ENCODE assay signal across 15 cellular contexts in the genomic region with DNA sequence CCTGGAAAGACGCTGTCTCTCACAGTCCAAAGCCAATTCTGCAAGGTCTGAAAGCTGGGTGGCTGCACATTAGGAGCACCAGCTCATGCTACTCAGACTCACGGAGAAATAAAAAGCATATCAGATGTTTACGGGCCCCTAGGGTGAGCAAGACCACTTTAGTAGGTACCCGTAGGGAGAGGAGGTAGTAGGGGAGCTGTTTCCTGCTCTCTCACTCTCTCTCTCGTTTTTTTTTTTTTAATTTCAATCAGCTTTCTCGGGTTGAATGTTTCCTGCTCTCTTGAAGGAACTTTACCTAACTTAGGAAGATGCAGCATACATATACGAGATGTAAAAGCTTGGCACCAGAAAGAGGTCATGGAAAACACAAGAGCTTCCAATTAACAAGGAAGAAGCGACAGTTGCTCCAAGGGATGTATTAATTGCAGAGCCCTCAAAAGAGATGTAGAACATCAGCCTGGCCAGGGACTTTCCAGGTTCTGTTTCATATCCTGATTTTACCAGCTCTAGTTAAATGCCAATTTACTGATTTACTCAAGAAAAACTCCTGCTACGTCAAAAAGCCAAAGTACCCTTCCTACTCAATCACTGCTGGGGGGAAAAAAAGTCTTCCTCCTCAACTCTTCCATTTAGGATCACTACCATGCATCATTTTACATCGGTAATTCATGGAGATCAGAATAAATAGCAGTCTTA. TPM values are rescaled to one million over a fixed set of nuclear protein-coding genes. Genes with fewer than 3 reads are reported as not detected.
DNase-seq lines count a peak whose midpoint lies in the region; ATAC-seq, FAIRE-seq and TF ChIP-seq lines count a peak whose summit lies in the region.
"Had no signal": no experiment of that assay in that cellular context is flagged by ENCODE, and none has a peak within 500 bp of the region (broad histone marks: within the 10 kb centered on the region; RNA-seq: fewer than 3 reads in every experiment).

No MANE protein-coding gene starts in this region.

- H4K5ac ChIP-seq in H1 (ENCODE audit: insufficient read length, low read depth, low read length): no peak overlapping the region

- no peak overlapping the region for H3K4ac ChIP-seq in H1 (replicated peaks; ENCODE audit: insufficient read length, low read depth, low read length)

- no peak for TF ChIP-seq RAD21 in H1 (IDR thresholded peaks at IDR 0.05 in 1 of 2, conservative IDR thresholded peaks at IDR 0.05 in 1 of 2; ENCODE audit: low read depth in 2 of 2, low read length in 2 of 2)

- H2BK15ac ChIP-seq in H1 (ENCODE audit: low read length): no peak overlapping the region

- H3K18ac ChIP-seq in H1 (ENCODE audit: extremely low read depth, low read length): no peak overlapping the region

- H3K27ac ChIP-seq in MM.1S (ENCODE audit: low read length) (no peak overlapping the region), H1 (ENCODE audit: low read depth, low read length) (no peak overlapping the region), suprapubic skin (no peak overlapping the region)
- H3K27ac ChIP-seq: parathyroid adenoma had no signal

- no peaks in the 10 kb centered on the region for H3K36me3 Mint-ChIP-seq in activated naive CD4-positive, alpha-beta T cell treated with anti-CD3 and anti-CD28 coated beads, Interleukin-2, amount 50 U/mL, for 72 hours

- POLR2A ChIA-PET in H1 (lab: Charles Lee; ENCODE audit: partially characterized antibody): no interaction called here

- no peak overlapping the region for H2AK5ac ChIP-seq in H1 (ENCODE audit: low read depth, low read length)

- TF ChIP-seq EP300 in H1 (IDR thresholded peaks at IDR 0.05; ENCODE audit: borderline replicate concordance in 1 of 2, low read depth in 2 of 2, low read length in 2 of 2) (no peak), suprapubic skin (IDR thresholded peaks at IDR 0.05) (no peak)

- H3K9me2 ChIP-seq in MM.1S (replicated peaks; ENCODE audit: insufficient read depth, low read length): no peaks in the 10 kb centered on the region

- H3K79me2 ChIP-seq in MM.1S (ENCODE audit: low read length) (no peaks in the 10 kb centered on the region), H1 (ENCODE audit: control insufficient read depth in 1 of 2, insufficient read depth in 2 of 2, low read length in 2 of 2) (no peaks in the 10 kb centered on the region)
- H3K79me2 ChIP-seq: parathyroid adenoma had no signal

- no peaks in the 10 kb centered on the region for H3K36me3 ChIP-seq in MM.1S (replicated peaks; ENCODE audit: insufficient read depth, low read length)
- H3K36me3 ChIP-seq in H1 (ENCODE audit: control insufficient read depth in 2 of 4, insufficient read depth in 4 of 4, low read length in 3 of 4): no peaks in the 10 kb centered on the region
- H3K36me3 ChIP-seq in suprapubic skin: no peaks in the 10 kb centered on the region

- no peaks in the 10 kb centered on the region for H3K79me1 ChIP-seq in H1 (ENCODE audit: low read depth, low read length)

- H2BK120ac ChIP-seq in H1 (replicated peaks; ENCODE audit: low read depth, low read length): no peak overlapping the region

- no peak overlapping the region for H3K27ac Mint-ChIP-seq in activated naive CD4-positive, alpha-beta T cell treated with anti-CD3 and anti-CD28 coated beads, Interleukin-2, amount 50 U/mL, for 72 hours
- H3K27ac Mint-ChIP-seq: activated CD8-positive, alpha-beta T cell treated with anti-CD3 and anti-CD28 coated beads, Interleukin-2, amount 10 ng/mL, durations not matched to agents 7 days and 5 days had no signal

- H3K9me3 Mint-ChIP-seq in activated naive CD4-positive, alpha-beta T cell treated with anti-CD3 and anti-CD28 coated beads, Interleukin-2, amount 50 U/mL, for 72 hours: no peaks in the 10 kb centered on the region

- H4K8ac ChIP-seq in H1 (ENCODE audit: extremely low read depth, insufficient read depth, low read length): no peak overlapping the region

- H3K14ac ChIP-seq in H1 (ENCODE audit: insufficient read length): no peak overlapping the region

- H3K56ac ChIP-seq in H1 (replicated peaks; ENCODE audit: insufficient read length, low read depth, low read length): no peak overlapping the region

- CTCF ChIA-PET in H1 (lab: Charles Lee; ENCODE audit: partially characterized antibody): interaction anchor here (1.3 to 1.4 kb wide), 2 partner anchors 23 to 26 kb away, joined by 3 to 6 read pairs; no protein-coding TSS in a partner anchor

- WGBS in H1 (ENCODE audit: extremely low coverage in 1 of 2, insufficient coverage in 1 of 2, insufficient read length in 1 of 2, insufficient replicate concordance in 2 of 2, low coverage in 1 of 2, low lambda C conversion rate in 2 of 2, missing lambda C conversion rate in 1 of 2), 2 experiments: 77% methylated on average over 9 of the region's 10 CpGs; no CpG with 5 or more reads in 1 of the 2 experiments
- WGBS in suprapubic skin: 17% methylated on average over 10 of the region's 10 CpGs

- H4K20me1 ChIP-seq in MM.1S (ENCODE audit: insufficient read depth, low read length) (no peaks in the 10 kb centered on the region), H1 (replicated peaks in 1 of 2; ENCODE audit: control insufficient read depth in 1 of 2, insufficient read depth in 2 of 2, low read length in 2 of 2) (no peaks in the 10 kb centered on the region)

- H3K4me1 ChIP-seq in MM.1S (ENCODE audit: low read length): peaks cover 24% of the 10 kb centered on the region
- 0 out of 7 replicates have a peak, but pooled peaks cover 0 to 3% (median 0%) of the 10 kb centered on the region in 4 experiments for H3K4me1 ChIP-seq in H1 (replicated peaks in 1 of 4; ENCODE audit: control insufficient read depth in 3 of 4, insufficient read depth in 4 of 4, low read length in 3 of 4)
- H3K4me1 ChIP-seq in suprapubic skin: peaks cover 23% of the 10 kb centered on the region
- H3K4me1 ChIP-seq: parathyroid adenoma had no signal

- H3K4me2 ChIP-seq in MM.1S (ENCODE audit: low read depth, low read length) (peak overlapping the region; percentile 80), H1 (ENCODE audit: insufficient read depth in 1 of 2, low read depth in 2 of 2, low read length in 2 of 2) (peak overlapping the region in 1 of 2 experiments; percentile 60; a peak in 1 of 4 replicates)

- no peak overlapping the region for H2BK12ac ChIP-seq in H1 (ENCODE audit: low read depth, low read length)

- no peak overlapping the region for H2BK20ac ChIP-seq in H1 (ENCODE audit: low read length)

- peaks cover 13% of the 10 kb centered on the region for H3K27me3 ChIP-seq in MM.1S (replicated peaks; ENCODE audit: insufficient read depth, low read length)
- peaks cover 8 to 49% (median 38%) of the 10 kb centered on the region in 4 experiments for H3K27me3 ChIP-seq in H1 (replicated peaks in 1 of 4; ENCODE audit: control insufficient read depth in 3 of 4, extremely low read depth in 1 of 4, insufficient read depth in 3 of 4, low read length in 3 of 4)
- H3K27me3 ChIP-seq in suprapubic skin: peaks cover 44% of the 10 kb centered on the region

- no peak overlapping the region for H2BK5ac ChIP-seq in H1 (ENCODE audit: low read depth, low read length)

- H3K23ac ChIP-seq in H1 (ENCODE audit: insufficient read length): no peak overlapping the region

- H3K9ac ChIP-seq in MM.1S (ENCODE audit: low read length) (no peak overlapping the region), H1 (replicated peaks in 1 of 4; ENCODE audit: extremely low read depth in 1 of 4, low read depth in 3 of 4, low read length in 3 of 4) (no peak overlapping the region)
- H3K9ac ChIP-seq: parathyroid adenoma had no signal

- no peak for DNase-seq in activated naive CD4-positive, alpha-beta T cell treated with anti-CD3 and anti-CD28 coated beads, Interleukin-2, amount 50 U/mL, for 72 hours (ENCODE audit: low spot score in 2 of 2)
- no peak for DNase-seq in activated naive CD4-positive, alpha-beta T cell (lab: John Stamatoyannopoulos, UW)
- DNase-seq in MM.1S: peak; percentile 38
- DNase-seq in H1 (ENCODE audit: low read depth in 1 of 2, low spot score in 2 of 2): no peak
- DNase-seq in suprapubic skin (ENCODE audit: low spot score in 2 of 2): no peak
- no peak for DNase-seq in iPS-NIHi11 (ENCODE audit: low spot score)
- DNase-seq in SW480 (ENCODE audit: low spot score): no peak
- DNase-seq: activated CD8-positive, alpha-beta T cell treated with anti-CD3 and anti-CD28 coated beads, Interleukin-2, amount 10 ng/mL, durations not matched to agents 7 days and 5 days; head of caudate nucleus; Karpas-422 had no signal

- no peaks in the 10 kb centered on the region for H3K9me3 ChIP-seq in MM.1S (replicated peaks; ENCODE audit: insufficient read depth, low read length)
- no peaks in the 10 kb centered on the region for H3K9me3 ChIP-seq in H1 (ENCODE audit: insufficient read depth in 2 of 2, low read depth in 1 of 2, low read length in 1 of 2)
- no peaks in the 10 kb centered on the region for H3K9me3 ChIP-seq in suprapubic skin

- ATAC-seq in activated naive CD4-positive, alpha-beta T cell treated with anti-CD3 and anti-CD28 coated beads, Interleukin-2, amount 50 U/mL, for 72 hours: peak; percentile 30 to 32
- ATAC-seq in GM18498 (IDR thresholded peaks at IDR 0.05; ENCODE audit: unreplicated experiment): no peak
- ATAC-seq: activated CD8-positive, alpha-beta T cell treated with anti-CD3 and anti-CD28 coated beads, Interleukin-2, amount 10 ng/mL, durations not matched to agents 7 days and 5 days had no signal

- H4K91ac ChIP-seq in H1 (replicated peaks; ENCODE audit: insufficient read length, low read length): no peak overlapping the region

- no peaks in the 10 kb centered on the region for H3K23me2 ChIP-seq in H1 (ENCODE audit: low read depth, low read length)

- H3K4me3 ChIP-seq in MM.1S (ENCODE audit: low read length) (peak overlapping the region; percentile 55), H1 (ENCODE audit: extremely low read depth in 1 of 4, insufficient read depth in 2 of 4, low read depth in 3 of 4, low read length in 4 of 4) (peak overlapping the region in 1 of 4 experiments; percentile 65; a peak in 1 of 8 replicates), suprapubic skin (peak overlapping the region; percentile 66)

- H2AFZ ChIP-seq in MM.1S (ENCODE audit: low read length): no peak overlapping the region
- peak overlapping the region; percentile 67; the same call in 1 of the 2 replicates for H2AFZ ChIP-seq in H1 (ENCODE audit: low read length)

- TF ChIP-seq POLR2A in H1 (IDR thresholded peaks at IDR 0.05; ENCODE audit: control extremely low read depth in 1 of 2, low read depth in 2 of 2, low read length in 2 of 2) (no peak), suprapubic skin (IDR thresholded peaks at IDR 0.05) (no peak)

- H3F3A ChIP-seq in MM.1S (ENCODE audit: insufficient read depth, low read length): peaks cover 6% of the 10 kb centered on the region; the same call in 1 of the 2 replicates

- no peak for FAIRE-seq in H1 (lab: Jason Lieb, UNC)

- TF ChIP-seq CTCF in MM.1S (IDR thresholded peaks at IDR 0.05; ENCODE audit: low read length): no peak
- no peak for TF ChIP-seq CTCF in H1 (IDR thresholded peaks at IDR 0.05; ENCODE audit: control extremely low read depth in 1 of 3, insufficient read depth in 1 of 3, low read depth in 1 of 3, low read length in 3 of 3)
- no peak for TF ChIP-seq CTCF in suprapubic skin (IDR thresholded peaks at IDR 0.05)

RNA-seq across cellular contexts. Expression of gene LORICRIN, which starts 3.1 kb away (rescaled TPM):
- not detected for total RNA-seq in activated naive CD4-positive, alpha-beta T cell treated with anti-CD3 and anti-CD28 coated beads, Interleukin-2, amount 50 U/mL, for 72 hours
- total RNA-seq in H1 (2021; fragmentation: NEBNext Ultra II Directional; extraction: Animal tissue kit (Norgen Biotek cat#: 25700)): not detected in 2 replicates
- 0.08 TPM in 1 of 2 replicates, not detected in the other for polyA plus RNA-seq in H1 (2011; rRNA removed)
- polyA plus RNA-seq in H1 (2011; cell fraction: cytosol; rRNA removed): not detected
- not detected for polyA plus RNA-seq in H1 (2011; cell fraction: nucleus; rRNA removed)
- polyA plus RNA-seq in H1 (2012, experiment 1 of 2): not detected in 4 replicates
- polyA plus RNA-seq in H1 (2012, experiment 2 of 2): not detected
- polyA plus RNA-seq in H1 (2013, experiment 1 of 2): 0.06 TPM
- polyA plus RNA-seq in H1 (2013, experiment 2 of 2): 0.04 TPM
- not detected in 2 replicates for polyA minus RNA-seq in H1 (2011; rRNA and poly(A)+ RNA removed)
- not detected for polyA minus RNA-seq in H1 (2011; cell fraction: cytosol; rRNA and poly(A)+ RNA removed)
- polyA minus RNA-seq in H1 (2011; cell fraction: nucleus; rRNA and poly(A)+ RNA removed): not detected
- 100 to 1,000 TPM in 3 of 4 donors, 10 to 100 TPM in 1; 14.9 to 257 (median 228) TPM for total RNA-seq in suprapubic skin
- total RNA-seq: activated CD8-positive, alpha-beta T cell treated with anti-CD3 and anti-CD28 coated beads, Interleukin-2, amount 10 ng/mL, durations not matched to agents 7 days and 5 days; OCI-LY7 had no signal
- polyA plus RNA-seq: BJ had no signal

RNA-seq across cellular contexts. Expression of gene PRR9, which starts 45.2 kb away (rescaled TPM):
- not detected for total RNA-seq in activated naive CD4-positive, alpha-beta T cell treated with anti-CD3 and anti-CD28 coated beads, Interleukin-2, amount 50 U/mL, for 72 hours
- total RNA-seq in H1 (2021; fragmentation: NEBNext Ultra II Directional; extraction: Animal tissue kit (Norgen Biotek cat#: 25700)): not detected in 2 replicates
- not detected in 2 replicates for polyA plus RNA-seq in H1 (2011; rRNA removed)
- polyA plus RNA-seq in H1 (2011; cell fraction: cytosol; rRNA removed): not detected
- polyA plus RNA-seq in H1 (2011; cell fraction: nucleus; rRNA removed): not detected
- not detected in 4 replicates for polyA plus RNA-seq in H1 (2012, experiment 1 of 2)
- not detected for polyA plus RNA-seq in H1 (2012, experiment 2 of 2)
- polyA plus RNA-seq in H1 (2013, experiment 1 of 2): not detected
- polyA plus RNA-seq in H1 (2013, experiment 2 of 2): not detected
- polyA minus RNA-seq in H1 (2011; rRNA and poly(A)+ RNA removed): not detected in 2 replicates
- not detected for polyA minus RNA-seq in H1 (2011; cell fraction: cytosol; rRNA and poly(A)+ RNA removed)
- not detected for polyA minus RNA-seq in H1 (2011; cell fraction: nucleus; rRNA and poly(A)+ RNA removed)
- total RNA-seq in suprapubic skin: 100 to 1,000 TPM in 1 of 4 donors, 10 to 100 TPM in 2, not detected in 1; 21.2 to 127 (median 34.6) TPM
- total RNA-seq: activated CD8-positive, alpha-beta T cell treated with anti-CD3 and anti-CD28 coated beads, Interleukin-2, amount 10 ng/mL, durations not matched to agents 7 days and 5 days; OCI-LY7 had no signal
- polyA plus RNA-seq: BJ had no signal

RNA-seq across cellular contexts. Expression of gene PGLYRP3, which starts 50.1 kb away (rescaled TPM):
- not detected for total RNA-seq in activated naive CD4-positive, alpha-beta T cell treated with anti-CD3 and anti-CD28 coated beads, Interleukin-2, amount 50 U/mL, for 72 hours
- total RNA-seq in H1 (2021; fragmentation: NEBNext Ultra II Directional; extraction: Animal tissue kit (Norgen Biotek cat#: 25700)): not detected in 2 replicates
- polyA plus RNA-seq in H1 (2011; rRNA removed): not detected in 2 replicates
- polyA plus RNA-seq in H1 (2011; cell fraction: cytosol; rRNA removed): not detected
- polyA plus RNA-seq in H1 (2011; cell fraction: nucleus; rRNA removed): not detected
- polyA plus RNA-seq in H1 (2012, experiment 1 of 2): not detected in 4 replicates
- not detected for polyA plus RNA-seq in H1 (2012, experiment 2 of 2)
- polyA plus RNA-seq in H1 (2013, experiment 1 of 2): not detected
- not detected for polyA plus RNA-seq in H1 (2013, experiment 2 of 2)
- not detected in 2 replicates for polyA minus RNA-seq in H1 (2011; rRNA and poly(A)+ RNA removed)
- not detected for polyA minus RNA-seq in H1 (2011; cell fraction: cytosol; rRNA and poly(A)+ RNA removed)
- not detected for polyA minus RNA-seq in H1 (2011; cell fraction: nucleus; rRNA and poly(A)+ RNA removed)
- total RNA-seq in suprapubic skin: 10 to 100 TPM; 34.2 to 72.1 (median 55.3) TPM
- total RNA-seq: activated CD8-positive, alpha-beta T cell treated with anti-CD3 and anti-CD28 coated beads, Interleukin-2, amount 10 ng/mL, durations not matched to agents 7 days and 5 days; OCI-LY7 had no signal
- polyA plus RNA-seq: BJ had no signal

RNA-seq across cellular contexts. Expression of gene LELP1, which starts 59.4 kb away (rescaled TPM):
- not detected for total RNA-seq in activated naive CD4-positive, alpha-beta T cell treated with anti-CD3 and anti-CD28 coated beads, Interleukin-2, amount 50 U/mL, for 72 hours
- total RNA-seq in H1 (2021; fragmentation: NEBNext Ultra II Directional; extraction: Animal tissue kit (Norgen Biotek cat#: 25700)): not detected in 2 replicates
- not detected in 2 replicates for polyA plus RNA-seq in H1 (2011; rRNA removed)
- polyA plus RNA-seq in H1 (2011; cell fraction: cytosol; rRNA removed): not detected
- polyA plus RNA-seq in H1 (2011; cell fraction: nucleus; rRNA removed): not detected
- polyA plus RNA-seq in H1 (2012, experiment 1 of 2): not detected in 4 replicates
- not detected for polyA plus RNA-seq in H1 (2012, experiment 2 of 2)
- not detected for polyA plus RNA-seq in H1 (2013, experiment 1 of 2)
- not detected for polyA plus RNA-seq in H1 (2013, experiment 2 of 2)
- not detected in 2 replicates for polyA minus RNA-seq in H1 (2011; rRNA and poly(A)+ RNA removed)
- not detected for polyA minus RNA-seq in H1 (2011; cell fraction: cytosol; rRNA and poly(A)+ RNA removed)
- not detected for polyA minus RNA-seq in H1 (2011; cell fraction: nucleus; rRNA and poly(A)+ RNA removed)
- not detected for total RNA-seq in suprapubic skin
- total RNA-seq: activated CD8-positive, alpha-beta T cell treated with anti-CD3 and anti-CD28 coated beads, Interleukin-2, amount 10 ng/mL, durations not matched to agents 7 days and 5 days; lower leg skin; OCI-LY7 had no signal
- polyA plus RNA-seq: BJ had no signal

Comparison
In these comparisons a context has a peak if more than half of its experiments do, and no peak if none do; other contexts are left out.
1. RNA of gene LORICRIN, which starts 3.1 kb away (total RNA-seq): 14.9 to 257 TPM in suprapubic skin; not detected in H1 and not detected in activated naive CD4-positive, alpha-beta T cell treated with anti-CD3 and anti-CD28 coated beads, Interleukin-2, amount 50 U/mL, for 72 hours; every median in the first group is over 10 times any median in the second.
2. RNA of gene PGLYRP3, which starts 50.1 kb away (total RNA-seq): 34.2 to 72.1 TPM in suprapubic skin; not detected in activated naive CD4-positive, alpha-beta T cell treated with anti-CD3 and anti-CD28 coated beads, Interleukin-2, amount 50 U/mL, for 72 hours and not detected in H1; every median in the first group is over 10 times any median in the second.